In genomic region chr17:18145811-18146210, GRCh38 we compare ENCODE assay signal across 30 cellular contexts. TPM values are rescaled to one million over a fixed set of nuclear protein-coding genes. Genes with fewer than 3 reads are reported as not detected.
DNase-seq lines count a peak whose midpoint lies in the region; ATAC-seq, FAIRE-seq and TF ChIP-seq lines count a peak whose summit lies in the region.
"Had no signal": no experiment of that assay in that cellular context is flagged by ENCODE, and none has a peak within 500 bp of the region (broad histone marks: within the 10 kb centered on the region; RNA-seq: fewer than 3 reads in every experiment).

No MANE protein-coding gene starts in this region.

- TF ChIP-seq CTCF in kidney (IDR thresholded peaks at IDR 0.05; ENCODE audit: borderline replicate concordance, extremely low read depth, insufficient read depth) (no peak), neural crest cell (conservative IDR thresholded peaks at IDR 0.05) (no peak)

- no peak overlapping the region for H3K4me3 ChIP-seq in kidney (ENCODE audit: low read length in 2 of 2)
- H3K4me3 ChIP-seq: BLaER1, GM12878 had no signal

- H3K4me1 ChIP-seq in kidney (ENCODE audit: control insufficient read depth in 1 of 2, insufficient read depth in 1 of 2, low read depth in 1 of 2, low read length in 2 of 2), result peaks cover 0 to 3% of the 10 kb centered on the region in 2 donors
- H3K4me1 ChIP-seq: BE2C had no signal

- H3K36me3 ChIP-seq in kidney (ENCODE audit: control insufficient read depth in 1 of 2, insufficient read depth in 2 of 2, low read length in 2 of 2), result no peaks in the 10 kb centered on the region
- H3K36me3 ChIP-seq: BE2C, BLaER1 had no signal

- DNase-seq in kidney (peak; percentile 39), neural crest cell (ENCODE audit: low read depth, low spot score) (no peak)
- no peak for DNase-seq in stimulated activated effector memory CD8-positive, alpha-beta T cell treated with anti-CD3 and anti-CD28 coated beads, Interleukin-12 subunit alpha, Interleukin-12 subunit beta, amount 100 ng/mL, for 72 hours (ENCODE audit: low spot score in 2 of 2)
- DNase-seq in activated naive CD8-positive, alpha-beta T cell treated with anti-CD3 and anti-CD28 coated beads, Interleukin-2, amount 50 U/mL, for 24 hours, result no peak
- no peak for DNase-seq in activated CD4-positive, alpha-beta T cell treated with anti-CD3 and anti-CD28 coated beads, Interleukin-2, amount 50 U/mL, for 1 hour
- DNase-seq: 8988T; ACHN; BE2C; C1 segment of cervical spinal cord; CD4-positive, alpha-beta memory T cell; CD4-positive, CD25-positive, alpha-beta regulatory T cell; CD8-positive, alpha-beta memory T cell; COR-L47; DMS 273 treated with DMSO at 0.1 percent for 48 hours; DMS153; DMS53; DMS79; DND-41; EL; GDM1 had no signal

- H3K36me3 Mint-ChIP-seq in neural crest cell (ENCODE audit: low read depth), result no peaks in the 10 kb centered on the region
- no peaks in the 10 kb centered on the region for H3K36me3 Mint-ChIP-seq in stimulated activated effector memory CD8-positive, alpha-beta T cell treated with anti-CD3 and anti-CD28 coated beads, Interleukin-12 subunit alpha, Interleukin-12 subunit beta, amount 100 ng/mL, for 72 hours
- no peaks in the 10 kb centered on the region for H3K36me3 Mint-ChIP-seq in activated naive CD8-positive, alpha-beta T cell treated with anti-CD3 and anti-CD28 coated beads, Interleukin-2, amount 50 U/mL, for 24 hours (ENCODE audit: low read depth)
- H3K36me3 Mint-ChIP-seq: CD14-positive monocyte; CD4-positive, alpha-beta memory T cell; CD4-positive, CD25-positive, alpha-beta regulatory T cell; CD8-positive, alpha-beta memory T cell had no signal

- H3K9me3 Mint-ChIP-seq in neural crest cell, result no peaks in the 10 kb centered on the region
- no peaks in the 10 kb centered on the region for H3K9me3 Mint-ChIP-seq in stimulated activated effector memory CD8-positive, alpha-beta T cell treated with anti-CD3 and anti-CD28 coated beads, Interleukin-12 subunit alpha, Interleukin-12 subunit beta, amount 100 ng/mL, for 72 hours
- no peaks in the 10 kb centered on the region for H3K9me3 Mint-ChIP-seq in activated naive CD8-positive, alpha-beta T cell treated with anti-CD3 and anti-CD28 coated beads, Interleukin-2, amount 50 U/mL, for 24 hours
- H3K9me3 Mint-ChIP-seq: CD4-positive, alpha-beta memory T cell; CD4-positive, CD25-positive, alpha-beta regulatory T cell; CD8-positive, alpha-beta memory T cell had no signal

- FAIRE-seq in kidney (lab: Jason Lieb, UNC), result no peak
- FAIRE-seq: A204.1, GM12878, GM12892, GM18507, GM19239 had no signal

- no peaks in the 10 kb centered on the region for H3K9me3 ChIP-seq in kidney (ENCODE audit: control insufficient read depth in 1 of 2, low read length in 2 of 2)
- H3K9me3 ChIP-seq: BE2C, BLaER1 had no signal

- H3K27ac Mint-ChIP-seq in neural crest cell (ENCODE audit: unreplicated experiment), result peak overlapping the region; percentile 43
- H3K27ac Mint-ChIP-seq in stimulated activated effector memory CD8-positive, alpha-beta T cell treated with anti-CD3 and anti-CD28 coated beads, Interleukin-12 subunit alpha, Interleukin-12 subunit beta, amount 100 ng/mL, for 72 hours, result peak overlapping the region; percentile 87
- H3K27ac Mint-ChIP-seq in activated naive CD8-positive, alpha-beta T cell treated with anti-CD3 and anti-CD28 coated beads, Interleukin-2, amount 50 U/mL, for 24 hours, result no peak overlapping the region
- H3K27ac Mint-ChIP-seq: CD14-positive monocyte; CD4-positive, alpha-beta memory T cell; CD4-positive, CD25-positive, alpha-beta regulatory T cell; CD8-positive, alpha-beta memory T cell had no signal

- H3K9ac ChIP-seq in kidney (ENCODE audit: low read length in 2 of 2), result no peak overlapping the region
- H3K9ac ChIP-seq: BLaER1 had no signal

- no peak overlapping the region for H3K27ac ChIP-seq in kidney (ENCODE audit: low read depth in 2 of 2, low read length in 2 of 2)
- H3K27ac ChIP-seq: BLaER1 had no signal

- no peak overlapping the region for H3K4me3 Mint-ChIP-seq in neural crest cell
- H3K4me3 Mint-ChIP-seq in stimulated activated effector memory CD8-positive, alpha-beta T cell treated with anti-CD3 and anti-CD28 coated beads, Interleukin-12 subunit alpha, Interleukin-12 subunit beta, amount 100 ng/mL, for 72 hours, result no peak overlapping the region
- no peak overlapping the region for H3K4me3 Mint-ChIP-seq in activated naive CD8-positive, alpha-beta T cell treated with anti-CD3 and anti-CD28 coated beads, Interleukin-2, amount 50 U/mL, for 24 hours
- H3K4me3 Mint-ChIP-seq: CD14-positive monocyte; CD4-positive, alpha-beta memory T cell; CD4-positive, CD25-positive, alpha-beta regulatory T cell; CD8-positive, alpha-beta memory T cell had no signal

- intact Hi-C loops in kidney (cut with DNase I), result no loop called here

- ATAC-seq in stimulated activated effector memory CD8-positive, alpha-beta T cell treated with anti-CD3 and anti-CD28 coated beads, Interleukin-12 subunit alpha, Interleukin-12 subunit beta, amount 100 ng/mL, for 72 hours, result no peak
- ATAC-seq in activated naive CD8-positive, alpha-beta T cell treated with anti-CD3 and anti-CD28 coated beads, Interleukin-2, amount 50 U/mL, for 24 hours, result no peak
- ATAC-seq in GM18870 (IDR thresholded peaks at IDR 0.05; ENCODE audit: unreplicated experiment), result no peak
- ATAC-seq: GM12878 had no signal

- H3K4me1 Mint-ChIP-seq in neural crest cell, result peaks cover 5% of the 10 kb centered on the region
- H3K4me1 Mint-ChIP-seq in stimulated activated effector memory CD8-positive, alpha-beta T cell treated with anti-CD3 and anti-CD28 coated beads, Interleukin-12 subunit alpha, Interleukin-12 subunit beta, amount 100 ng/mL, for 72 hours, result no peaks in the 10 kb centered on the region
- peaks cover 4% of the 10 kb centered on the region for H3K4me1 Mint-ChIP-seq in activated naive CD8-positive, alpha-beta T cell treated with anti-CD3 and anti-CD28 coated beads, Interleukin-2, amount 50 U/mL, for 24 hours

- H3K27me3 Mint-ChIP-seq in neural crest cell (ENCODE audit: low read depth), result no peaks in the 10 kb centered on the region
- no peaks in the 10 kb centered on the region for H3K27me3 Mint-ChIP-seq in activated naive CD8-positive, alpha-beta T cell treated with anti-CD3 and anti-CD28 coated beads, Interleukin-2, amount 50 U/mL, for 24 hours
- H3K27me3 Mint-ChIP-seq: CD4-positive, alpha-beta memory T cell; CD4-positive, CD25-positive, alpha-beta regulatory T cell; CD8-positive, alpha-beta memory T cell had no signal

RNA-seq across cellular contexts. Expression of gene MYO15A, which starts 37.3 kb away (rescaled TPM):
- 1.3 TPM for total RNA-seq in kidney
- 0.80 TPM for polyA plus RNA-seq in kidney (ENCODE audit: insufficient read depth, low read depth, low replicate concordance)
- total RNA-seq in neural crest cell, result 1.3 and 1.6 TPM in 2 replicates
- total RNA-seq: Daoy, G401 had no signal

RNA-seq across cellular contexts. Expression of gene ALKBH5, which starts 37.8 kb away (rescaled TPM):
- total RNA-seq in kidney (94.4 TPM), neural crest cell (104 and 109 TPM in 2 replicates)
- 67.1 TPM for polyA plus RNA-seq in kidney (ENCODE audit: insufficient read depth, low read depth, low replicate concordance)

RNA-seq across cellular contexts. Expression of gene DRG2, which starts 58.1 kb away (rescaled TPM):
- 39.2 TPM for total RNA-seq in kidney
- polyA plus RNA-seq in kidney (ENCODE audit: insufficient read depth, low read depth, low replicate concordance), result 49.3 TPM
- total RNA-seq in neural crest cell, result 40.3 and 41.5 TPM in 2 replicates
